ENCODE assay signal across 2 cellular contexts in the genomic region with DNA sequence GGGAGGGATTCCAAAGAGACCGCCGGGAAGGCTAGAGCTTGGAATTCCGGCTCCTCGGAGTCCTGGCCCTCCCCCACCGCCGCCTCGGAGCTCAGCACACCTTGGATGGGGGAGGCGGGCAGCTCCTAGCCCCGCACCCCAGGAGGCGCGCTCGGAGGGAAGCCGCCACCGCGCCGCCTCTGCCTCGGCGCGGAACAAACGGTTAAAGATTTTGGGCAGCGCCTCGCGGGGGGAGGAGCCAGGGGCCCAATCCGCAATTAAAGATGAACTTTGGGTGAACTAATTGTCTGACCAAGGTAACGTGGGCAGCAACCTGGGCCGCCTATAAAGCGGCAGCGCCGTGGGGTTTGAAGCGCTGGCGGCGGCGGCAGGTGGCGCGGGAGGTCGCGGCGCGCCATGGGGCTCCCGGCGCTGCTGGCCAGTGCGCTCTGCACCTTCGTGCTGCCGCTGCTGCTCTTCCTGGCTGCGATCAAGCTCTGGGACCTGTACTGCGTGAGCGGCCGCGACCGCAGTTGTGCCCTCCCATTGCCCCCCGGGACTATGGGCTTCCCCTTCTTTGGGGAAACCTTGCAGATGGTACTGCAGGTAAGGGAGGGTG.
TF ChIP-seq lines count a peak whose summit lies in the region.

A gene with protein sequence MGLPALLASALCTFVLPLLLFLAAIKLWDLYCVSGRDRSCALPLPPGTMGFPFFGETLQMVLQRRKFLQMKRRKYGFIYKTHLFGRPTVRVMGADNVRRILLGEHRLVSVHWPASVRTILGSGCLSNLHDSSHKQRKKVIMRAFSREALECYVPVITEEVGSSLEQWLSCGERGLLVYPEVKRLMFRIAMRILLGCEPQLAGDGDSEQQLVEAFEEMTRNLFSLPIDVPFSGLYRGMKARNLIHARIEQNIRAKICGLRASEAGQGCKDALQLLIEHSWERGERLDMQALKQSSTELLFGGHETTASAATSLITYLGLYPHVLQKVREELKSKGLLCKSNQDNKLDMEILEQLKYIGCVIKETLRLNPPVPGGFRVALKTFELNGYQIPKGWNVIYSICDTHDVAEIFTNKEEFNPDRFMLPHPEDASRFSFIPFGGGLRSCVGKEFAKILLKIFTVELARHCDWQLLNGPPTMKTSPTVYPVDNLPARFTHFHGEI (plus strand): TSS at position 355 of the 598 bp plus-strand sequence. CDS start 42 bp downstream, at position 397.

TF ChIP-seq in Ishikawa, 13 proteins besides CTCF, POLR2A, EP300 and RAD21 (continued from another document):
- TF ChIP-seq, protein P1, sequence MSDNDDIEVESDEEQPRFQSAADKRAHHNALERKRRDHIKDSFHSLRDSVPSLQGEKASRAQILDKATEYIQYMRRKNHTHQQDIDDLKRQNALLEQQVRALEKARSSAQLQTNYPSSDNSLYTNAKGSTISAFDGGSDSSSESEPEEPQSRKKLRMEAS (IDR thresholded peaks at IDR 0.05), result peak; percentile 53; the same call in 1 of the 2 replicates
- TF ChIP-seq, protein P2, sequence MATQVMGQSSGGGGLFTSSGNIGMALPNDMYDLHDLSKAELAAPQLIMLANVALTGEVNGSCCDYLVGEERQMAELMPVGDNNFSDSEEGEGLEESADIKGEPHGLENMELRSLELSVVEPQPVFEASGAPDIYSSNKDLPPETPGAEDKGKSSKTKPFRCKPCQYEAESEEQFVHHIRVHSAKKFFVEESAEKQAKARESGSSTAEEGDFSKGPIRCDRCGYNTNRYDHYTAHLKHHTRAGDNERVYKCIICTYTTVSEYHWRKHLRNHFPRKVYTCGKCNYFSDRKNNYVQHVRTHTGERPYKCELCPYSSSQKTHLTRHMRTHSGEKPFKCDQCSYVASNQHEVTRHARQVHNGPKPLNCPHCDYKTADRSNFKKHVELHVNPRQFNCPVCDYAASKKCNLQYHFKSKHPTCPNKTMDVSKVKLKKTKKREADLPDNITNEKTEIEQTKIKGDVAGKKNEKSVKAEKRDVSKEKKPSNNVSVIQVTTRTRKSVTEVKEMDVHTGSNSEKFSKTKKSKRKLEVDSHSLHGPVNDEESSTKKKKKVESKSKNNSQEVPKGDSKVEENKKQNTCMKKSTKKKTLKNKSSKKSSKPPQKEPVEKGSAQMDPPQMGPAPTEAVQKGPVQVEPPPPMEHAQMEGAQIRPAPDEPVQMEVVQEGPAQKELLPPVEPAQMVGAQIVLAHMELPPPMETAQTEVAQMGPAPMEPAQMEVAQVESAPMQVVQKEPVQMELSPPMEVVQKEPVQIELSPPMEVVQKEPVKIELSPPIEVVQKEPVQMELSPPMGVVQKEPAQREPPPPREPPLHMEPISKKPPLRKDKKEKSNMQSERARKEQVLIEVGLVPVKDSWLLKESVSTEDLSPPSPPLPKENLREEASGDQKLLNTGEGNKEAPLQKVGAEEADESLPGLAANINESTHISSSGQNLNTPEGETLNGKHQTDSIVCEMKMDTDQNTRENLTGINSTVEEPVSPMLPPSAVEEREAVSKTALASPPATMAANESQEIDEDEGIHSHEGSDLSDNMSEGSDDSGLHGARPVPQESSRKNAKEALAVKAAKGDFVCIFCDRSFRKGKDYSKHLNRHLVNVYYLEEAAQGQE (IDR thresholded peaks at IDR 0.05; ENCODE audit: low read depth), result no peak

TF ChIP-seq in K562, 482 proteins besides CTCF, POLR2A, EP300 and RAD21 (continued from another document and continues in another):
- TF ChIP-seq, protein P3, sequence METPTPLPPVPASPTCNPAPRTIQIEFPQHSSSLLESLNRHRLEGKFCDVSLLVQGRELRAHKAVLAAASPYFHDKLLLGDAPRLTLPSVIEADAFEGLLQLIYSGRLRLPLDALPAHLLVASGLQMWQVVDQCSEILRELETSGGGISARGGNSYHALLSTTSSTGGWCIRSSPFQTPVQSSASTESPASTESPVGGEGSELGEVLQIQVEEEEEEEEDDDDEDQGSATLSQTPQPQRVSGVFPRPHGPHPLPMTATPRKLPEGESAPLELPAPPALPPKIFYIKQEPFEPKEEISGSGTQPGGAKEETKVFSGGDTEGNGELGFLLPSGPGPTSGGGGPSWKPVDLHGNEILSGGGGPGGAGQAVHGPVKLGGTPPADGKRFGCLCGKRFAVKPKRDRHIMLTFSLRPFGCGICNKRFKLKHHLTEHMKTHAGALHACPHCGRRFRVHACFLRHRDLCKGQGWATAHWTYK (CRISPR knock-in tag; IDR thresholded peaks at IDR 0.05), result no peak
- TF ChIP-seq ELF2 (CRISPR knock-in tag; IDR thresholded peaks at IDR 0.05) (no peak), NR4A1 (CRISPR knock-in tag; IDR thresholded peaks at IDR 0.05) (no peak), NR4A1 (tag; IDR thresholded peaks at IDR 0.05) (no peak), L3MBTL2 (IDR thresholded peaks at IDR 0.05) (peak; percentile 56; the same call in 1 of the 2 replicates), RBFOX2 (IDR thresholded peaks at IDR 0.05; ENCODE audit: low read depth, low read length) (0 out of 2 replicates have a peak, but pooled peaks have one; percentile 36), ZNF778 (CRISPR knock-in tag; IDR thresholded peaks at IDR 0.05) (no peak), MEF2A (IDR thresholded peaks at IDR 0.05; ENCODE audit: control insufficient read depth, low read depth, low read length) (no peak), DPF2 (IDR thresholded peaks at IDR 0.05) (no peak), CTBP1 (IDR thresholded peaks at IDR 0.05; ENCODE audit: borderline replicate concordance) (0 out of 2 replicates have a peak, but pooled peaks have one; percentile 28), FIP1L1 (IDR thresholded peaks at IDR 0.05; ENCODE audit: low read depth, low read length, poor library complexity, severe bottlenecking) (peak; percentile 15), HDAC6 (IDR thresholded peaks at IDR 0.05; ENCODE audit: low read depth, low read length) (0 out of 2 replicates have a peak, but pooled peaks have one; percentile 52), EHMT2 (IDR thresholded peaks at IDR 0.05) (no peak), SMAD4 (CRISPR knock-in tag; conservative IDR thresholded peaks at IDR 0.05) (peak; percentile 41), ZBTB17 (CRISPR knock-in tag; IDR thresholded peaks at IDR 0.05) (no peak), RBM39 (optimal IDR thresholded peaks at IDR 0.05; ENCODE audit: low read depth, low read length) (no peak), CXXC5 (CRISPR knock-in tag; IDR thresholded peaks at IDR 0.05) (peak; percentile 36; the same call in 1 of the 2 replicates), RBBP5 (IDR thresholded peaks at IDR 0.05; ENCODE audit: borderline replicate concordance, insufficient read depth, low read length, poor library complexity, severe bottlenecking) (peak; percentile 36), MAZ (CRISPR knock-in tag; conservative IDR thresholded peaks at IDR 0.05 in 1 of 2, IDR thresholded peaks at IDR 0.05 in 1 of 2) (0 out of 4 replicates have a peak, but pooled peaks of 1 of the 2 experiments have one; percentile 19), MCM5 (IDR thresholded peaks at IDR 0.05; ENCODE audit: low read depth) (no peak), GATAD2A (IDR thresholded peaks at IDR 0.05) (no peak)
- TF ChIP-seq, protein P4, sequence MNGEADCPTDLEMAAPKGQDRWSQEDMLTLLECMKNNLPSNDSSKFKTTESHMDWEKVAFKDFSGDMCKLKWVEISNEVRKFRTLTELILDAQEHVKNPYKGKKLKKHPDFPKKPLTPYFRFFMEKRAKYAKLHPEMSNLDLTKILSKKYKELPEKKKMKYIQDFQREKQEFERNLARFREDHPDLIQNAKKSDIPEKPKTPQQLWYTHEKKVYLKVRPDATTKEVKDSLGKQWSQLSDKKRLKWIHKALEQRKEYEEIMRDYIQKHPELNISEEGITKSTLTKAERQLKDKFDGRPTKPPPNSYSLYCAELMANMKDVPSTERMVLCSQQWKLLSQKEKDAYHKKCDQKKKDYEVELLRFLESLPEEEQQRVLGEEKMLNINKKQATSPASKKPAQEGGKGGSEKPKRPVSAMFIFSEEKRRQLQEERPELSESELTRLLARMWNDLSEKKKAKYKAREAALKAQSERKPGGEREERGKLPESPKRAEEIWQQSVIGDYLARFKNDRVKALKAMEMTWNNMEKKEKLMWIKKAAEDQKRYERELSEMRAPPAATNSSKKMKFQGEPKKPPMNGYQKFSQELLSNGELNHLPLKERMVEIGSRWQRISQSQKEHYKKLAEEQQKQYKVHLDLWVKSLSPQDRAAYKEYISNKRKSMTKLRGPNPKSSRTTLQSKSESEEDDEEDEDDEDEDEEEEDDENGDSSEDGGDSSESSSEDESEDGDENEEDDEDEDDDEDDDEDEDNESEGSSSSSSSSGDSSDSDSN (IDR thresholded peaks at IDR 0.05; ENCODE audit: borderline replicate concordance in 1 of 2, low read depth in 2 of 2, low read length in 2 of 2), result 0 out of 4 replicates have a peak, but pooled peaks of 1 of the 2 experiments have one; percentile 31
- TF ChIP-seq, protein P1 (CRISPR knock-in tag; IDR thresholded peaks at IDR 0.05), result peak; percentile 9; the same call in 1 of the 2 replicates
- TF ChIP-seq, protein P5, sequence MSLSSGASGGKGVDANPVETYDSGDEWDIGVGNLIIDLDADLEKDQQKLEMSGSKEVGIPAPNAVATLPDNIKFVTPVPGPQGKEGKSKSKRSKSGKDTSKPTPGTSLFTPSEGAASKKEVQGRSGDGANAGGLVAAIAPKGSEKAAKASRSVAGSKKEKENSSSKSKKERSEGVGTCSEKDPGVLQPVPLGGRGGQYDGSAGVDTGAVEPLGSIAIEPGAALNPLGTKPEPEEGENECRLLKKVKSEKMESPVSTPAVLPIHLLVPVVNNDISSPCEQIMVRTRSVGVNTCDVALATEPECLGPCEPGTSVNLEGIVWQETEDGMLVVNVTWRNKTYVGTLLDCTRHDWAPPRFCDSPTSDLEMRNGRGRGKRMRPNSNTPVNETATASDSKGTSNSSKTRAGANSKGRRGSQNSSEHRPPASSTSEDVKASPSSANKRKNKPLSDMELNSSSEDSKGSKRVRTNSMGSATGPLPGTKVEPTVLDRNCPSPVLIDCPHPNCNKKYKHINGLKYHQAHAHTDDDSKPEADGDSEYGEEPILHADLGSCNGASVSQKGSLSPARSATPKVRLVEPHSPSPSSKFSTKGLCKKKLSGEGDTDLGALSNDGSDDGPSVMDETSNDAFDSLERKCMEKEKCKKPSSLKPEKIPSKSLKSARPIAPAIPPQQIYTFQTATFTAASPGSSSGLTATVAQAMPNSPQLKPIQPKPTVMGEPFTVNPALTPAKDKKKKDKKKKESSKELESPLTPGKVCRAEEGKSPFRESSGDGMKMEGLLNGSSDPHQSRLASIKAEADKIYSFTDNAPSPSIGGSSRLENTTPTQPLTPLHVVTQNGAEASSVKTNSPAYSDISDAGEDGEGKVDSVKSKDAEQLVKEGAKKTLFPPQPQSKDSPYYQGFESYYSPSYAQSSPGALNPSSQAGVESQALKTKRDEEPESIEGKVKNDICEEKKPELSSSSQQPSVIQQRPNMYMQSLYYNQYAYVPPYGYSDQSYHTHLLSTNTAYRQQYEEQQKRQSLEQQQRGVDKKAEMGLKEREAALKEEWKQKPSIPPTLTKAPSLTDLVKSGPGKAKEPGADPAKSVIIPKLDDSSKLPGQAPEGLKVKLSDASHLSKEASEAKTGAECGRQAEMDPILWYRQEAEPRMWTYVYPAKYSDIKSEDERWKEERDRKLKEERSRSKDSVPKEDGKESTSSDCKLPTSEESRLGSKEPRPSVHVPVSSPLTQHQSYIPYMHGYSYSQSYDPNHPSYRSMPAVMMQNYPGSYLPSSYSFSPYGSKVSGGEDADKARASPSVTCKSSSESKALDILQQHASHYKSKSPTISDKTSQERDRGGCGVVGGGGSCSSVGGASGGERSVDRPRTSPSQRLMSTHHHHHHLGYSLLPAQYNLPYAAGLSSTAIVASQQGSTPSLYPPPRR (CRISPR knock-in tag; IDR thresholded peaks at IDR 0.05; ENCODE audit: borderline replicate concordance), result no peak
- TF ChIP-seq, protein P6, sequence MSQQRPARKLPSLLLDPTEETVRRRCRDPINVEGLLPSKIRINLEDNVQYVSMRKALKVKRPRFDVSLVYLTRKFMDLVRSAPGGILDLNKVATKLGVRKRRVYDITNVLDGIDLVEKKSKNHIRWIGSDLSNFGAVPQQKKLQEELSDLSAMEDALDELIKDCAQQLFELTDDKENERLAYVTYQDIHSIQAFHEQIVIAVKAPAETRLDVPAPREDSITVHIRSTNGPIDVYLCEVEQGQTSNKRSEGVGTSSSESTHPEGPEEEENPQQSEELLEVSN (IDR thresholded peaks at IDR 0.05; ENCODE audit: borderline replicate concordance in 1 of 2, extremely low read depth in 1 of 2, insufficient read depth in 1 of 2, insufficient read length in 1 of 2, low read depth in 1 of 2, low read length in 1 of 2, poor library complexity in 1 of 2, severe bottlenecking in 1 of 2), result peak; percentile 38 to 60
